In genomic region chr11:60188466-60188865, GRCh38 we compare ENCODE assay signal across 9 cellular contexts. TPM values are rescaled to one million over a fixed set of nuclear protein-coding genes. Genes with fewer than 3 reads are reported as not detected.
"Had no signal": no experiment of that assay in that cellular context is flagged by ENCODE, and none has a peak within 500 bp of the region (broad histone marks: within the 10 kb centered on the region; RNA-seq: fewer than 3 reads in every experiment).

No MANE protein-coding gene starts in this region.

RNA-seq across cellular contexts. Expression of gene MS4A6A, which starts 5.6 kb away (rescaled TPM):
- total RNA-seq: activated B cell treated with CpG ODN at 0.5 μM for 24 hours; activated CD8-positive, alpha-beta memory T cell treated with anti-CD3 and anti-CD28 coated beads, Interleukin-2, amount 10 ng/mL, durations not matched to agents 7 days and 5 days; activated T-helper 1 cell treated with anti-CD3 and anti-CD28 coated beads, Interleukin-12 subunit alpha, Interleukin-12 subunit beta, Interleukin-2, Interleukin-4 antibody, amounts not matched to agents 30 ng/mL and 10 ng/mL and 1 ng/mL, durations not matched to agents 14 hours and 24 hours and 36 hours; IMR-90; NCI-H460; PC-9; SJSA1 had no signal

RNA-seq across cellular contexts. Expression of gene MS4A4E, which starts 54.5 kb away (rescaled TPM):
- total RNA-seq: activated B cell treated with CpG ODN at 0.5 μM for 24 hours; activated CD4-positive, alpha-beta T cell treated with anti-CD3 and anti-CD28 coated beads, Interleukin-2, amount 10 ng/mL, durations not matched to agents 24 days and 14 days; activated CD8-positive, alpha-beta memory T cell treated with anti-CD3 and anti-CD28 coated beads, Interleukin-2, amount 10 ng/mL, durations not matched to agents 7 days and 5 days; activated T-helper 1 cell treated with anti-CD3 and anti-CD28 coated beads, Interleukin-12 subunit alpha, Interleukin-12 subunit beta, Interleukin-2, Interleukin-4 antibody, amounts not matched to agents 30 ng/mL and 10 ng/mL and 1 ng/mL, durations not matched to agents 14 hours and 24 hours and 36 hours; cerebellum; IMR-90; NCI-H460; PC-9; SJSA1 had no signal
